Comparison of ENCODE assay signal across 11 cellular contexts in the genomic region with DNA sequence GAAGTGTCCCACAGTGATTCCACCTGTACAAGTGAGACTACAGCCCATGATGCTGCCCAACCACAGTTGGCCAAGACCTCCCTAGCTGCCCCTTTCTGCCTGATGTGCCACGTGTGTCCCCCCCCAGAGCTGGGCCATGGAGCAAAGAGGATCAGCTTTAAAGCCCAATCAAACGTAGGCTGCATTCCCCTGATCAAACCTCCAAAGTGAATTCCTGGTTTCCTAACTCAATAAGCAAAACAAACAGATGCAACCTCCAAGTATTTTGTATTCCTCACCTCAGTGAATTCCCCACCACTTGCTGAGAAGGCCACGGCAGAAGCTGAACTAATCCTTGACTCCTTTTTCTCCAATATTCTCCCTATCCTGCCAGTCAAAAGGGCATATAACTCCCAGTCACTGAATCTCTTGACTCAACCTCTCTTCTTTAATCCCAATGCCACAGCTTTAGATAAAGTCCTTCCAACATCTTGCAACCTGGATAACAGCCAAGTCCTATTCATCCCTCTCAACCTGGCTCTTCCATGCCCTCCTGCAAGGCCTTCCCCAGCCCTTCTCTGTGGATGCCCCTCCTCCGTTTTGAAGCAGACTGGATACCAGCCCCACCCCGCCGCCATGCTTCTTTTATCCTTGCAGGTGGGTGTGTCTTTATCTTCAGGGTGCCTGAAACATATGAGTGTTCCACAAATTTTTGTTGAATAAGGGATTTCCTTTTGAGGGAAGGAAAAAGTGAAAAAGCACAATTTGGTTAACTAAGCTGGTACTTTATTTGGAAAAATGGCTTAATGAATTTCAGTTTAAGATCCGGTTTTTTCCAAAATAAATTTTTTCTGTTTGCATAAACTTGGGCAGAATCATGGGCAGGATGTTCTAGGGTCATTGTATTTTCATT.
A peak's percentile ranks its signal among the peaks of the same experiment; 100 is the strongest.
DNase-seq lines count a peak whose midpoint lies in the region; ATAC-seq and TF ChIP-seq lines count a peak whose summit lies in the region.
"Had no signal": no experiment of that assay in that cellular context is flagged by ENCODE, and none has a peak within 500 bp of the region (broad histone marks: within the 10 kb centered on the region; RNA-seq: fewer than 3 reads in every experiment).

No MANE protein-coding gene starts in this region.

- ATAC-seq in left ventricle myocardium superior (peak; percentile 33), GM19023 (IDR thresholded peaks at IDR 0.05; ENCODE audit: unreplicated experiment) (no peak)
- ATAC-seq in central memory CD8-positive, alpha-beta T cell (replicated peaks; ENCODE audit: extremely low read depth, poor library complexity, severe bottlenecking), result no peak
- no peak for ATAC-seq in stimulated activated memory B cell treated with anti-CD40 and anti-IgM and Interleukin-4, amounts not matched to agents 10 μg/mL and 1 μg/mL and 100 μg/mL, for 72 hours

- H3K4me1 ChIP-seq in left ventricle myocardium inferior, result peaks cover 50% of the 10 kb centered on the region

- H3K27ac ChIP-seq in left ventricle myocardium inferior (replicated peaks), result no peak overlapping the region
- H3K27ac ChIP-seq in RWPE1, result no peak overlapping the region
- H3K27ac ChIP-seq: epithelial cell of prostate had no signal

- POLR2A ChIA-PET in RWPE1 (lab: Yijun Ruan, JAX; ENCODE audit: low non-redundant PET), result interaction anchor here (0.7 kb wide), 1 partner anchor 66 kb away, joined by 3 read pairs; no protein-coding TSS in a partner anchor

- CTCF ChIA-PET in RWPE1 (lab: Yijun Ruan, JAX), result interaction anchor here (0.5 to 1.0 kb wide), 2 partner anchors 11 to 71 kb away, joined by 3 to 4 read pairs; no protein-coding TSS in a partner anchor

- H3K36me3 Mint-ChIP-seq in central memory CD8-positive, alpha-beta T cell (ENCODE audit: insufficient read depth), result peaks cover 74% of the 10 kb centered on the region
- peaks cover 49% of the 10 kb centered on the region for H3K36me3 Mint-ChIP-seq in stimulated activated memory B cell treated with anti-CD40 and anti-IgM and Interleukin-4, amounts not matched to agents 10 μg/mL and 1 μg/mL and 100 μg/mL, for 72 hours
- H3K36me3 Mint-ChIP-seq in activated T-helper 1 cell treated with anti-CD3 and anti-CD28 coated beads, Interleukin-12 subunit alpha, Interleukin-12 subunit beta, Interleukin-2, Interleukin-4 antibody, amounts not matched to agents 30 ng/mL and 10 ng/mL and 1 ng/mL, durations not matched to agents 14 hours and 24 hours and 36 hours (ENCODE audit: low read depth), result peaks cover 26% of the 10 kb centered on the region

- intact Hi-C loops in left ventricle myocardium superior (cut with micrococcal nuclease) (no loop called here), left ventricle myocardium inferior (cut with micrococcal nuclease) (loop anchor here (10.0 kb wide), 1 partner anchor 148 kb away; no protein-coding TSS in a partner anchor)
- intact Hi-C loops in activated T-helper 1 cell treated with anti-CD3 and anti-CD28 coated beads, Interleukin-12 subunit alpha, Interleukin-12 subunit beta, Interleukin-2, Interleukin-4 antibody, amounts not matched to agents 30 ng/mL and 10 ng/mL and 1 ng/mL, durations not matched to agents 14 hours and 24 hours and 36 hours (cut with micrococcal nuclease), result loop anchor here (5.0 kb wide), 1 partner anchor 35 kb away; no protein-coding TSS in a partner anchor

- no peaks in the 10 kb centered on the region for H3K27me3 Mint-ChIP-seq in central memory CD8-positive, alpha-beta T cell
- no peaks in the 10 kb centered on the region for H3K27me3 Mint-ChIP-seq in stimulated activated memory B cell treated with anti-CD40 and anti-IgM and Interleukin-4, amounts not matched to agents 10 μg/mL and 1 μg/mL and 100 μg/mL, for 72 hours
- no peaks in the 10 kb centered on the region for H3K27me3 Mint-ChIP-seq in activated T-helper 1 cell treated with anti-CD3 and anti-CD28 coated beads, Interleukin-12 subunit alpha, Interleukin-12 subunit beta, Interleukin-2, Interleukin-4 antibody, amounts not matched to agents 30 ng/mL and 10 ng/mL and 1 ng/mL, durations not matched to agents 14 hours and 24 hours and 36 hours (ENCODE audit: insufficient read depth)
- H3K27me3 Mint-ChIP-seq: brain had no signal

- H3K27me3 ChIP-seq in left ventricle myocardium inferior (ENCODE audit: low read depth), result no peaks in the 10 kb centered on the region

- H3K4me3 Mint-ChIP-seq in central memory CD8-positive, alpha-beta T cell, result peak overlapping the region; percentile 34
- no peak overlapping the region for H3K4me3 Mint-ChIP-seq in stimulated activated memory B cell treated with anti-CD40 and anti-IgM and Interleukin-4, amounts not matched to agents 10 μg/mL and 1 μg/mL and 100 μg/mL, for 72 hours
- H3K4me3 Mint-ChIP-seq in activated T-helper 1 cell treated with anti-CD3 and anti-CD28 coated beads, Interleukin-12 subunit alpha, Interleukin-12 subunit beta, Interleukin-2, Interleukin-4 antibody, amounts not matched to agents 30 ng/mL and 10 ng/mL and 1 ng/mL, durations not matched to agents 14 hours and 24 hours and 36 hours, result no peak overlapping the region
- H3K4me3 Mint-ChIP-seq: brain had no signal

- H3K27ac Mint-ChIP-seq in central memory CD8-positive, alpha-beta T cell (ENCODE audit: low read depth), result peak overlapping the region; percentile 84
- peak overlapping the region; percentile 2 for H3K27ac Mint-ChIP-seq in stimulated activated memory B cell treated with anti-CD40 and anti-IgM and Interleukin-4, amounts not matched to agents 10 μg/mL and 1 μg/mL and 100 μg/mL, for 72 hours
- H3K27ac Mint-ChIP-seq in activated T-helper 1 cell treated with anti-CD3 and anti-CD28 coated beads, Interleukin-12 subunit alpha, Interleukin-12 subunit beta, Interleukin-2, Interleukin-4 antibody, amounts not matched to agents 30 ng/mL and 10 ng/mL and 1 ng/mL, durations not matched to agents 14 hours and 24 hours and 36 hours, result no peak overlapping the region

- peaks cover 8% of the 10 kb centered on the region for H3K9me3 ChIP-seq in left ventricle myocardium inferior (replicated peaks)

- H3K4me1 Mint-ChIP-seq in central memory CD8-positive, alpha-beta T cell, result peaks cover 70% of the 10 kb centered on the region
- H3K4me1 Mint-ChIP-seq in stimulated activated memory B cell treated with anti-CD40 and anti-IgM and Interleukin-4, amounts not matched to agents 10 μg/mL and 1 μg/mL and 100 μg/mL, for 72 hours, result peaks cover 71% of the 10 kb centered on the region
- H3K4me1 Mint-ChIP-seq in activated T-helper 1 cell treated with anti-CD3 and anti-CD28 coated beads, Interleukin-12 subunit alpha, Interleukin-12 subunit beta, Interleukin-2, Interleukin-4 antibody, amounts not matched to agents 30 ng/mL and 10 ng/mL and 1 ng/mL, durations not matched to agents 14 hours and 24 hours and 36 hours (ENCODE audit: low read depth), result peaks cover 27% of the 10 kb centered on the region

- H3K9me3 Mint-ChIP-seq in central memory CD8-positive, alpha-beta T cell, result no peaks in the 10 kb centered on the region
- peaks cover 6% of the 10 kb centered on the region for H3K9me3 Mint-ChIP-seq in stimulated activated memory B cell treated with anti-CD40 and anti-IgM and Interleukin-4, amounts not matched to agents 10 μg/mL and 1 μg/mL and 100 μg/mL, for 72 hours
- H3K9me3 Mint-ChIP-seq in activated T-helper 1 cell treated with anti-CD3 and anti-CD28 coated beads, Interleukin-12 subunit alpha, Interleukin-12 subunit beta, Interleukin-2, Interleukin-4 antibody, amounts not matched to agents 30 ng/mL and 10 ng/mL and 1 ng/mL, durations not matched to agents 14 hours and 24 hours and 36 hours, result peaks cover 4% of the 10 kb centered on the region

- H3K4me3 ChIP-seq in left ventricle myocardium inferior, result no peak overlapping the region

- TF ChIP-seq CTCF in left ventricle myocardium inferior (IDR thresholded peaks at IDR 0.05; ENCODE audit: borderline replicate concordance) (no peak), RWPE1 (conservative IDR thresholded peaks at IDR 0.05; ENCODE audit: low read depth) (no peak)

- no peaks in the 10 kb centered on the region for H3K36me3 ChIP-seq in left ventricle myocardium inferior

- DNase-seq in left ventricle myocardium superior, result no peak
- no peak for DNase-seq in left ventricle myocardium inferior
- peak; percentile 34 for DNase-seq in NCI-H524 treated with DMSO at 0.1 percent for 48 hours (lab: John Stamatoyannopoulos, UW)
- no peak for DNase-seq in central memory CD8-positive, alpha-beta T cell (ENCODE audit: low spot score in 2 of 2)
- DNase-seq in RWPE1 (ENCODE audit: low spot score), result no peak
- no peak for DNase-seq in activated T-helper 1 cell treated with anti-CD3 and anti-CD28 coated beads, Interleukin-12 subunit alpha, Interleukin-12 subunit beta, Interleukin-2, Interleukin-4 antibody, amounts not matched to agents 30 ng/mL and 10 ng/mL and 1 ng/mL, durations not matched to agents 14 hours and 24 hours and 36 hours (ENCODE audit: low spot score)
- DNase-seq: retina had no signal
